In genomic region chr1:86239490-86239889, GRCh38 we compare ENCODE assay signal across 6 cellular contexts.
"Had no signal": no experiment of that assay in that cellular context is flagged by ENCODE, and none has a peak within 500 bp of the region (broad histone marks: within the 10 kb centered on the region; RNA-seq: fewer than 3 reads in every experiment).

No MANE protein-coding gene starts in this region.

- DNase-seq: IMR-90, KBM-7 had no signal

- H3K27ac ChIP-seq: HL-60 had no signal

- ATAC-seq: HepG2, K562 had no signal

- H3K36me3 Mint-ChIP-seq: IgD-negative memory B cell had no signal

- H3K4me1 Mint-ChIP-seq: IgD-negative memory B cell had no signal

- H3K27ac Mint-ChIP-seq: IgD-negative memory B cell had no signal

- H3K4me3 ChIP-seq: K562 had no signal

- H3K27me3 Mint-ChIP-seq: IgD-negative memory B cell had no signal

- H3K4me3 Mint-ChIP-seq: IgD-negative memory B cell had no signal
